ENCODE assay signal across 11 cellular contexts in genomic region chr22:44620841-44621382, GRCh38.
"Had no signal": no experiment of that assay in that cellular context is flagged by ENCODE, and none has a peak within 500 bp of the region (broad histone marks: within the 10 kb centered on the region; RNA-seq: fewer than 3 reads in every experiment).

No MANE protein-coding gene starts in this region.

- H3K36me3 Mint-ChIP-seq: mesothelial cell of epicardium had no signal

- H3K4me3 ChIP-seq: ascending aorta, cardiac muscle cell, gastroesophageal sphincter, SK-N-MC, testis had no signal

- H3K9me3 ChIP-seq: ascending aorta, gastroesophageal sphincter, testis had no signal

- H3K4me1 ChIP-seq: ascending aorta, testis had no signal

- H3K27ac Mint-ChIP-seq: activated B cell treated with CpG ODN at 0.5 μM for 24 hours had no signal

- H3K9me3 Mint-ChIP-seq: activated B cell treated with CpG ODN at 0.5 μM for 24 hours; mesothelial cell of epicardium; stimulated activated naive CD8-positive, alpha-beta T cell treated with anti-CD3 and anti-CD28 coated beads, Interleukin-15, amount 100 ng/mL, for 72 hours; T-helper 1 cell treated with Interleukin-12 subunit alpha and Interleukin-12 subunit beta and Interleukin-4 antibody, amounts not matched to agents 30 μg/mL and 1 μg/mL, for 36 hours had no signal

- H3K27ac ChIP-seq: ascending aorta, cardiac muscle cell, epithelial cell of prostate, SK-N-MC, testis had no signal

- H3K27me3 ChIP-seq: ascending aorta, cardiac muscle cell, testis had no signal

- FAIRE-seq: kidney had no signal

- H3K27me3 Mint-ChIP-seq: stimulated activated naive CD8-positive, alpha-beta T cell treated with anti-CD3 and anti-CD28 coated beads, Interleukin-15, amount 100 ng/mL, for 72 hours had no signal

- H3K4me3 Mint-ChIP-seq: activated B cell treated with CpG ODN at 0.5 μM for 24 hours; mesothelial cell of epicardium; stimulated activated naive CD8-positive, alpha-beta T cell treated with anti-CD3 and anti-CD28 coated beads, Interleukin-15, amount 100 ng/mL, for 72 hours; T-helper 1 cell treated with Interleukin-12 subunit alpha and Interleukin-12 subunit beta and Interleukin-4 antibody, amounts not matched to agents 30 μg/mL and 1 μg/mL, for 36 hours had no signal

- H3K36me3 ChIP-seq: ascending aorta, cardiac muscle cell, gastroesophageal sphincter had no signal
